22 cellular contexts compared by ENCODE assay signal in genomic region chr16:14449334-14449733, GRCh38.
DNase-seq lines count a peak whose midpoint lies in the region; ATAC-seq, FAIRE-seq and TF ChIP-seq lines count a peak whose summit lies in the region.
"Had no signal": no experiment of that assay in that cellular context is flagged by ENCODE, and none has a peak within 500 bp of the region (broad histone marks: within the 10 kb centered on the region; RNA-seq: fewer than 3 reads in every experiment).

No MANE protein-coding gene starts in this region.

- H3K36me3 Mint-ChIP-seq in mesothelial cell of epicardium: no peaks in the 10 kb centered on the region

- H3K9me3 Mint-ChIP-seq in mesothelial cell of epicardium: no peaks in the 10 kb centered on the region
- H3K9me3 Mint-ChIP-seq: CD4-positive, CD25-positive, alpha-beta regulatory T cell; CD8-positive, alpha-beta memory T cell; GM23338; IgD-negative memory B cell had no signal

- no peaks in the 10 kb centered on the region for H3K27me3 Mint-ChIP-seq in mesothelial cell of epicardium (ENCODE audit: low read depth)
- H3K27me3 Mint-ChIP-seq: CD4-positive, CD25-positive, alpha-beta regulatory T cell; CD8-positive, alpha-beta memory T cell; IgD-negative memory B cell had no signal

- H3K4me1 ChIP-seq in A549: peaks cover 96% of the 10 kb centered on the region

- no peak for TF ChIP-seq POLR2A in A549 (IDR thresholded peaks at IDR 0.05; ENCODE audit: low read length)
- TF ChIP-seq POLR2A in H54 (IDR thresholded peaks at IDR 0.05; ENCODE audit: low read depth, low read length): no peak

- H3K4me3 ChIP-seq in A549: peak overlapping the region; percentile 20; the same call in 1 of the 3 replicates
- no peak overlapping the region for H3K4me3 ChIP-seq in LNCaP clone FGC (ENCODE audit: low read depth, low read length)
- H3K4me3 ChIP-seq: GM23338 had no signal

- TF ChIP-seq EP300 in A549 (IDR thresholded peaks at IDR 0.05): no peak

- H3K27ac ChIP-seq in A549: peak overlapping the region; percentile 86 to 92
- H3K27ac ChIP-seq: HL-60 had no signal

- WGBS in A549 (ENCODE audit: missing lambda C conversion rate): 5% methylated on average over 4 of the region's 4 CpGs

- H3K4me1 Mint-ChIP-seq in mesothelial cell of epicardium: peaks cover 12% of the 10 kb centered on the region
- H3K4me1 Mint-ChIP-seq: CD8-positive, alpha-beta memory T cell; IgD-negative memory B cell had no signal

- 0 out of 5 replicates have a peak, but pooled peaks of 1 of the 2 experiments have one; percentile 1 for TF ChIP-seq RAD21 in A549 (conservative IDR thresholded peaks at IDR 0.05 in 1 of 2, IDR thresholded peaks at IDR 0.05 in 1 of 2)

- no peaks in the 10 kb centered on the region for H3K9me3 ChIP-seq in A549
- H3K9me3 ChIP-seq: BE2C had no signal

- FAIRE-seq in A549 (lab: Jason Lieb, UNC) (no peak), H54 (lab: Jason Lieb, UNC) (peak; percentile 41), RCC 7860 (lab: Jason Lieb, UNC) (no peak)

- POLR2A ChIA-PET in A549 (lab: Yijun Ruan, JAX): no interaction called here

- TF ChIP-seq CTCF in A549 (IDR thresholded peaks at IDR 0.05): no peak
- no peak for TF ChIP-seq CTCF in LNCaP clone FGC (IDR thresholded peaks at IDR 0.05; ENCODE audit: control insufficient read depth, extremely low read depth, insufficient read depth)
- TF ChIP-seq CTCF in mesothelial cell of epicardium (IDR thresholded peaks at IDR 0.05; ENCODE audit: unreplicated experiment): no peak

- CTCF ChIA-PET in A549 (lab: Yijun Ruan, JAX): interaction anchor here (0.6 to 2.0 kb wide), 4 partner anchors 37 to 148 kb away, joined by 3 to 6 read pairs (median 4); no protein-coding TSS in a partner anchor

- peak in 1 of 2 experiments; percentile 62 for DNase-seq in A549 (ENCODE audit: low read depth in 1 of 2, low spot score in 1 of 2)
- no peak for DNase-seq in H54 (ENCODE audit: insufficient read length, low spot score)
- DNase-seq in LNCaP clone FGC (ENCODE audit: low read depth): peak; percentile 83
- DNase-seq in amniotic epithelial cell (ENCODE audit: low read depth): peak; percentile 40
- DNase-seq in RCC 7860 (ENCODE audit: low spot score): no peak
- no peak for DNase-seq in mesothelial cell of epicardium (ENCODE audit: low spot score in 2 of 2, unreplicated experiment in 2 of 2)
- DNase-seq: ACHN; BE2C; C1 segment of cervical spinal cord; CD4-positive, CD25-positive, alpha-beta regulatory T cell; CD8-positive, alpha-beta memory T cell; COR-L47; DMS153; DMS79 treated with DMSO at 0.1 percent for 48 hours; GF-D8; H7; KG1 had no signal

- H3K27ac Mint-ChIP-seq in mesothelial cell of epicardium: no peak overlapping the region
- H3K27ac Mint-ChIP-seq: CD4-positive, CD25-positive, alpha-beta regulatory T cell; CD8-positive, alpha-beta memory T cell; GM23338; IgD-negative memory B cell had no signal

- no peak overlapping the region for H3K4me3 Mint-ChIP-seq in mesothelial cell of epicardium
- H3K4me3 Mint-ChIP-seq: CD4-positive, CD25-positive, alpha-beta regulatory T cell; CD8-positive, alpha-beta memory T cell; GM23338; IgD-negative memory B cell had no signal

- ATAC-seq in A549: peak in 1 of 2 experiments; percentile 38; a peak in 3 of 6 replicates
- no peak for ATAC-seq in HG02623 (IDR thresholded peaks at IDR 0.05; ENCODE audit: unreplicated experiment)
- ATAC-seq: GM23338, HCT116 had no signal

- H3K4me2 ChIP-seq in A549: peak overlapping the region; percentile 78
- H3K4me2 ChIP-seq: GM23338 had no signal

TF ChIP-seq in A549, 52 proteins besides CTCF, POLR2A, EP300 and RAD21:
- TF ChIP-seq HES2 (IDR thresholded peaks at IDR 0.05) (0 out of 2 replicates have a peak, but pooled peaks have one; percentile 0), ZNF302 (CRISPR knock-in tag; IDR thresholded peaks at IDR 0.05) (no peak), MYC (IDR thresholded peaks at IDR 0.05; ENCODE audit: borderline replicate concordance, low read length) (no peak), FOSL2 (IDR thresholded peaks at IDR 0.05) (no peak; the same call in none of the 2 replicates), FOSL2 (CRISPR knock-in tag; IDR thresholded peaks at IDR 0.05) (peak; percentile 63), ZC3H11A (IDR thresholded peaks at IDR 0.05) (no peak), GATA3 (IDR thresholded peaks at IDR 0.05; ENCODE audit: borderline replicate concordance) (no peak), PBX3 (IDR thresholded peaks at IDR 0.05) (0 out of 2 replicates have a peak, but pooled peaks have one; percentile 32)
- TF ChIP-seq, protein P1, sequence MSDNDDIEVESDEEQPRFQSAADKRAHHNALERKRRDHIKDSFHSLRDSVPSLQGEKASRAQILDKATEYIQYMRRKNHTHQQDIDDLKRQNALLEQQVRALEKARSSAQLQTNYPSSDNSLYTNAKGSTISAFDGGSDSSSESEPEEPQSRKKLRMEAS (IDR thresholded peaks at IDR 0.05): peak; percentile 27; the same call in 1 of the 2 replicates

Comparison
In these comparisons a context has a peak if more than half of its experiments do, and no peak if none do; other contexts are left out.
1. DNase-seq: peak in LNCaP clone FGC (single experiment) and amniotic epithelial cell (single experiment); none in H54 (single experiment), RCC 7860 (single experiment) and mesothelial cell of epicardium (0 of 2).